8 cellular contexts compared by ENCODE assay signal in genomic region chr4:107824367-107825071, GRCh38. TPM values are rescaled to one million over a fixed set of nuclear protein-coding genes. Genes with fewer than 3 reads are reported as not detected.
DNase-seq lines count a peak whose midpoint lies in the region; ATAC-seq, FAIRE-seq and TF ChIP-seq lines count a peak whose summit lies in the region.

TSS of gene SGMS2 (plus strand) at chr4:107824932. CDS start at chr4:107895554, 70,622 bp downstream.

- H3K27me3 ChIP-seq in SJSA1 (replicated peaks), result 0 out of 2 replicates have a peak, but pooled peaks cover 4% of the 10 kb centered on the region

- peaks cover 2% of the 10 kb centered on the region; the same call in 1 of the 2 replicates for H3K36me3 ChIP-seq in SJSA1

- H3K27ac ChIP-seq in SJSA1, result peak within 1 kb of the TSS; percentile 73

- H3K4me3 ChIP-seq in SJSA1, result peak within 1 kb of the TSS; percentile 90

- H3K4me1 ChIP-seq in SJSA1 (replicated peaks), result peaks cover 17% of the 10 kb centered on the region

- ATAC-seq in HG03439 (IDR thresholded peaks at IDR 0.05; ENCODE audit: unreplicated experiment) (peak; percentile 67), left ventricle myocardium superior (peak; percentile 96)

- peaks cover 0 to 8% (median 1%) of the 10 kb centered on the region in 3 donors for H3K27me3 Mint-ChIP-seq in CD14-positive monocyte (ENCODE audit: low read depth in 3 of 3)

- peak within 1 kb of the TSS; percentile 97 to 100 (median 99) for H3K27ac Mint-ChIP-seq in CD14-positive monocyte

- DNase-seq in CD14-positive monocyte (ENCODE audit: low spot score) (peak; percentile 93), GM19239 (ENCODE audit: insufficient read length, low spot score) (peak; percentile 24), SJSA1 (ENCODE audit: low read depth in 1 of 2, low spot score in 2 of 2) (peak; percentile 77 to 87), amygdala (lab: John Stamatoyannopoulos, UW) (peak in 49 of 56 donors; percentile 2 to 75 (median 47)), left ventricle myocardium superior (peak; percentile 89), pons (ENCODE audit: low spot score) (peak; percentile 19), urothelium cell line (ENCODE audit: low spot score) (peak; percentile 92)

- TF ChIP-seq CTCF in CD14-positive monocyte (IDR thresholded peaks at IDR 0.05), result no peak

- intact Hi-C loops in CD14-positive monocyte (cut with micrococcal nuclease), result loop anchor here (2.0 to 10.0 kb wide), 5 partner anchors 14 to 160 kb away; partner anchors contain the start of gene HADH (in 1 of the 2)
- intact Hi-C loops in left ventricle myocardium superior (cut with micrococcal nuclease), result loop anchor here (10.0 kb wide), 1 partner anchor 70 kb away; no protein-coding TSS in a partner anchor

- no peaks in the 10 kb centered on the region for H3K9me3 ChIP-seq in SJSA1 (replicated peaks)

- H3K9me3 Mint-ChIP-seq in CD14-positive monocyte, result no peaks in the 10 kb centered on the region

- H3K4me3 Mint-ChIP-seq in CD14-positive monocyte, result peak within 1 kb of the TSS; percentile 99 to 100

- peaks cover 0 to 1% of the 10 kb centered on the region in 2 donors for H3K36me3 Mint-ChIP-seq in CD14-positive monocyte

- no peak for FAIRE-seq in GM19239 (lab: Jason Lieb, UNC)
- FAIRE-seq in urothelium cell line (lab: Jason Lieb, UNC), result peak; percentile 84

- H3K4me1 Mint-ChIP-seq in CD14-positive monocyte, result peaks cover 57% of the 10 kb centered on the region

RNA-seq across cellular contexts. Expression of gene SGMS2, which starts in this region (rescaled TPM):
- 10 to 100 TPM; 20.8 to 32.7 TPM for polyA plus RNA-seq in CD14-positive monocyte
- 37.7 and 39.5 TPM in 2 replicates for total RNA-seq in SJSA1 (2014; rRNA removed; shearing (Covaris generic))
- 23.1 TPM for total RNA-seq in left ventricle myocardium superior

Comparison
In these comparisons a context has a peak if more than half of its experiments do, and no peak if none do; other contexts are left out.
1. Peak in every context shown above with its lines: DNase-seq, ATAC-seq, H3K4me3 ChIP-seq and H3K27ac ChIP-seq.
2. DNase-seq: peak in every context shown above with its lines; median percentile 93 in CD14-positive monocyte; 92 in urothelium cell line; 89 in left ventricle myocardium superior; 82 in SJSA1; 47 in amygdala; 24 in GM19239; 19 in pons.